8 cellular contexts compared by ENCODE assay signal in the genomic region with DNA sequence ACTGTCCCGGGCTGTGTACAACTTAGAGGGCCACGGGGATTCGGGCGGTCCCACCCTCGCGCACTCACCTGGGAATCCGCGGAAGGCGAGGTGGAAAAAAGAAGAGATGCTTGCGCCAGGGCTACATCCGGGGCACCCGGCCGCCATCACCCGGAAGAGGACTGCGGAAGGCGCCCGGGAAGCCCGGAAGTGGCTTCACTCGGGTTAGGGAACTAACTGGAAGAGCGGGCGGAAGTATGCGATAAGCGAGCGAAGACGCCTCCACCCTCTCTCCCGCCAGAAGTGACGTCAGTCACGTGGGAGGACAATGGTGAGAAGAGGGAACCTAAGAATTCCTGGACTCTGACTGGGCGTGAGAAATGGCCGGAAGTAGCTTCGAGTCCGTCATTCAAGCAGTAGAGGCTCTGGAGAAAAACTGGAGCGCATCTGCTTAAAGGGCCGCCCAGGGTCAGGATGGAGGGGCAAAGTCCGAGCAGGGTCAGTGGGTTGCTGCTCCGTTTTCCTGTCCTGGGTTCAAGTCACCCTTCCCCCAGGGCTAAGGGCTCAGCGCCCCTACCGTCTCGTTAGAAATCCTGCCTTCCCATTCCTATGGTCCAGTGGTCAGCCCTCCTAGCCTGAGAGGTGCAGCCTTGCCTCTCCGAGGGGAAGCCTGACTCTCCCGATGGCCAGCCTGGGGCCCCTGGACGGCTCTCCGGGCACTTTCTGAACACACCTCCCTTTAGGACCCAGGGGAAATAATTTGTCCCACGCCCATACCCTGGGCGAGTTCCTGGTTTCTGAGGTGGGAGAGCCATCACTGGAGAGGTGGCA. TPM values are rescaled to one million over a fixed set of nuclear protein-coding genes. Genes with fewer than 3 reads are reported as not detected.
DNase-seq lines count a peak whose midpoint lies in the region; ATAC-seq and TF ChIP-seq lines count a peak whose summit lies in the region.

CD2BP2 (minus strand) TSS at position 165 of the 810 bp plus-strand sequence. CDS start 627 bp downstream, outside the sequence.

- no peaks in the 10 kb centered on the region for H3K27me3 Mint-ChIP-seq in neural crest cell (ENCODE audit: low read depth)

- H3K4me3 ChIP-seq in stomach, result peak within 1 kb of the TSS; percentile 82 to 92 (median 88)

- peak; percentile 8 for TF ChIP-seq CTCF in foreskin keratinocyte (conservative IDR thresholded peaks at IDR 0.05)
- no peak for TF ChIP-seq CTCF in neural crest cell (conservative IDR thresholded peaks at IDR 0.05)
- TF ChIP-seq CTCF in stomach (IDR thresholded peaks at IDR 0.05), result no peak

- TF ChIP-seq EP300 in stomach (IDR thresholded peaks at IDR 0.05), result no peak

- DNase-seq in ELF-1 (ENCODE audit: low read depth, low spot score) (peak; percentile 99), HCEC 1CT (peak; percentile 100), MV-4-11 (lab: John Stamatoyannopoulos, UW) (peak; percentile 99), SK-N-DZ (ENCODE audit: low spot score) (peak; percentile 100), foreskin keratinocyte (peak; percentile 99), neural crest cell (ENCODE audit: low read depth, low spot score) (peak; percentile 84), stomach (peak; percentile 96)
- peak; percentile 88 for DNase-seq in activated naive CD4-positive, alpha-beta T cell treated with Interleukin-2 at 50 U/mL for 16 hours

- peak; percentile 86 for ATAC-seq in foreskin keratinocyte

- H3K4me1 ChIP-seq in foreskin keratinocyte (peaks cover 4% of the 10 kb centered on the region), stomach (peaks cover 49 to 72% (median 59%) of the 10 kb centered on the region in 4 donors)

- H3K27ac Mint-ChIP-seq in neural crest cell (ENCODE audit: unreplicated experiment), result peak within 1 kb of the TSS; percentile 100

- H3K27me3 ChIP-seq in foreskin keratinocyte (no peaks in the 10 kb centered on the region), stomach (no peaks in the 10 kb centered on the region)

- TF ChIP-seq POLR2A in stomach (IDR thresholded peaks at IDR 0.05), result no peak

- peaks cover 6% of the 10 kb centered on the region for H3K36me3 Mint-ChIP-seq in neural crest cell (ENCODE audit: low read depth)

- H3K9me3 Mint-ChIP-seq in neural crest cell, result no peaks in the 10 kb centered on the region

- 0 to 1% (median 0%) methylated on average over 35 to 45 of the region's 45 CpGs for WGBS in stomach, 5 donors

- intact Hi-C loops in stomach (cut with DNase I; ENCODE audit: low total_unique reads), result no loop called here

- H3K4me1 Mint-ChIP-seq in neural crest cell, result peaks cover 22% of the 10 kb centered on the region

- H3K4me3 Mint-ChIP-seq in neural crest cell, result peak within 1 kb of the TSS; percentile 98

- H3K36me3 ChIP-seq in stomach, result peaks cover 50 to 71% (median 70%) of the 10 kb centered on the region in 4 donors

- H3K27ac ChIP-seq in foreskin keratinocyte, result peak within 1 kb of the TSS; percentile 85
- H3K27ac ChIP-seq in stomach, result peak within 1 kb of the TSS; percentile 95 to 98 (median 97)

- no peaks in the 10 kb centered on the region for H3K9me3 ChIP-seq in stomach

RNA-seq across cellular contexts. Expression of gene CD2BP2, which starts in this region (rescaled TPM):
- 91.0 and 98.3 TPM in 2 replicates for polyA plus RNA-seq in SK-N-DZ (2014; cell fraction: cytosol; rRNA removed)
- polyA plus RNA-seq in SK-N-DZ (2014; cell fraction: nucleus; rRNA removed), result 139 and 142 TPM in 2 replicates
- total RNA-seq in foreskin keratinocyte (60.4 and 62.5 TPM in 2 replicates), neural crest cell (74.8 and 85.2 TPM in 2 replicates), stomach (10 to 100 TPM in 4 of 5 donors, 1 to 10 TPM in 1; 8.8 to 30.8 (median 18.3) TPM)
- polyA plus RNA-seq in foreskin keratinocyte (73.4 and 81.2 TPM in 2 replicates), stomach (10 to 100 TPM; 37.1 to 45.2 (median 41.4) TPM)

Comparison
In these comparisons a context has a peak if more than half of its experiments do, and no peak if none do; other contexts are left out.
1. Peak in every context shown above with its lines: DNase-seq, ATAC-seq, H3K4me3 ChIP-seq and H3K27ac ChIP-seq.